1 cellular context compared by ENCODE assay signal in the genomic region with DNA sequence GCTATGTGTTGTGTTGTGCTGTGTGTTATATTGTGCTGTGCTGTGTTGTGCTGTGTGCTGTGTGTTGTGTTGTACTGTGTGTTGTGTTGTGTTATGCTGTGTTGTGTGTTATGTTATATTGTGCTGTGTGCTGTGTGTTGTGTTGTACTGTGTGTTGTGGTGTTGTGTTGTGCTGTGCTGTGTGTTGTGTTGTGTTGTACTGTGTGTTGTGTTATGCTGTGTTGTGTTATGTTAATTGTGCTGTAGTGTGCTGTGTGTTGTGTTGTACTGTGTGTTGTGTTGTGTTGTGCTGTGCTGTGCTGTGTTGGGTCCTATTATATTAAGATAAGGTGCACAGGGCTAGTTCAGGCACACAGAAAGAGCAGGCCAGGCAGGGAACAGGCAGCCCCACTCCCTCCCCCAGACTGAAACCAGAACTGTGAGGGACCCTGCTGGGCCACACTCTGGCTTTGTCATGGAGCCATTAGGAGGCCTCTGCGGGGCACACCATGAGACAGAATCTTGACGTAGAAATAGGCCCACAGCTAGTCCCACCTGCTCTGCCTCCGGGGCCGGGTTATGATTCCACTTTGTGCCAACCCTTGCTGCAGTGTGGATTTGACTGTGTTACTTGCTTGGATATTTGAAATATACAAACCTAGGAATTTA.
TF ChIP-seq lines count a peak whose summit lies in the region.

No MANE protein-coding gene starts in this region.

TF ChIP-seq in WTC11, 78 proteins besides CTCF, POLR2A, EP300 and RAD21 (continued from another document):
- no peak for TF ChIP-seq E2F5 (CRISPR knock-in tag; IDR thresholded peaks at IDR 0.05)
